13 cellular contexts compared by ENCODE assay signal in the genomic region with DNA sequence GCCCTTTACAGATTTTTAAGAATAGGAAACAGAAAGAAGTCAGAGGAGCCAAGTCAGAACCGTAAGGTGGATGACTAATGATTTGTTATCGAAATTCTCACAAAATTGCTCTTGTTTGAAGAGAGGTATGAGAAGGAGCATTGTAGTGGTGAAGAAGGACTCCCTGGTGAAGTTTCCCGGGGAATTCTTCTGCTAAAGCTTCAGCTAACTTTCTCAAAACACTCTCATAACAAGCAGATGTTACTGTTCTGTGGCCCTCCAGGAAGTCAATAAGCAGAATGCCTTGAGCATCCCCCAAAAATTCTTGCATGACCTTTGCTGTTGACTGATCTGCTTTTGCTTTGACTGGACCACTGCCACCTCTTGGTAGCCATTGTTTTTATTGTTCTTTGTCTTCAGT.
DNase-seq lines count a peak whose midpoint lies in the region; ATAC-seq and TF ChIP-seq lines count a peak whose summit lies in the region.
"Had no signal": no experiment of that assay in that cellular context is flagged by ENCODE, and none has a peak within 500 bp of the region (broad histone marks: within the 10 kb centered on the region; RNA-seq: fewer than 3 reads in every experiment).

No MANE protein-coding gene starts in this region.

- H3K9ac ChIP-seq in endodermal cell (ENCODE audit: extremely low read depth, low read length, poor library complexity, severe bottlenecking) = no peak overlapping the region
- H3K9ac ChIP-seq in smooth muscle cell (ENCODE audit: low read depth) = no peak overlapping the region
- no peak overlapping the region for H3K9ac ChIP-seq in MM.1S (ENCODE audit: low read length)

- H3K36me3 Mint-ChIP-seq in endodermal cell (ENCODE audit: low read depth) = no peaks in the 10 kb centered on the region
- H3K36me3 Mint-ChIP-seq in T-helper 2 cell treated with Interferon-gamma antibody and Interleukin-4, amounts not matched to agents 5 μg/mL and 100 μg/mL, for 36 hours (ENCODE audit: low read depth) = no peaks in the 10 kb centered on the region

- no peaks in the 10 kb centered on the region for H3K79me2 ChIP-seq in smooth muscle cell (ENCODE audit: low read depth)
- H3K79me2 ChIP-seq in MM.1S (ENCODE audit: low read length) = no peaks in the 10 kb centered on the region

- H4K20me1 ChIP-seq in smooth muscle cell (ENCODE audit: low read depth) = no peaks in the 10 kb centered on the region
- H4K20me1 ChIP-seq in MM.1S (ENCODE audit: insufficient read depth, low read length) = no peaks in the 10 kb centered on the region

- no peak overlapping the region for H3K4me3 Mint-ChIP-seq in endodermal cell
- H3K4me3 Mint-ChIP-seq in T-helper 2 cell treated with Interferon-gamma antibody and Interleukin-4, amounts not matched to agents 5 μg/mL and 100 μg/mL, for 36 hours = no peak overlapping the region
- H3K4me3 Mint-ChIP-seq: effector memory CD8-positive, alpha-beta T cell had no signal

- no peak overlapping the region for H3K4me3 ChIP-seq in endodermal cell (ENCODE audit: low read length)
- H3K4me3 ChIP-seq in smooth muscle cell = no peak overlapping the region
- H3K4me3 ChIP-seq in MM.1S (ENCODE audit: low read length) = no peak overlapping the region
- H3K4me3 ChIP-seq: suprapubic skin had no signal

- H3K4me1 Mint-ChIP-seq in endodermal cell = no peaks in the 10 kb centered on the region
- H3K4me1 Mint-ChIP-seq in T-helper 2 cell treated with Interferon-gamma antibody and Interleukin-4, amounts not matched to agents 5 μg/mL and 100 μg/mL, for 36 hours (ENCODE audit: low read depth) = no peaks in the 10 kb centered on the region

- H3K4me2 ChIP-seq in smooth muscle cell (no peak overlapping the region), MM.1S (ENCODE audit: low read depth, low read length) (no peak overlapping the region)

- no peaks in the 10 kb centered on the region for H3K27me3 Mint-ChIP-seq in endodermal cell (ENCODE audit: insufficient read depth)
- no peaks in the 10 kb centered on the region for H3K27me3 Mint-ChIP-seq in T-helper 2 cell treated with Interferon-gamma antibody and Interleukin-4, amounts not matched to agents 5 μg/mL and 100 μg/mL, for 36 hours (ENCODE audit: low read depth)
- H3K27me3 Mint-ChIP-seq: effector memory CD8-positive, alpha-beta T cell had no signal

- no peak overlapping the region for H3K27ac Mint-ChIP-seq in endodermal cell
- no peak overlapping the region for H3K27ac Mint-ChIP-seq in T-helper 2 cell treated with Interferon-gamma antibody and Interleukin-4, amounts not matched to agents 5 μg/mL and 100 μg/mL, for 36 hours
- H3K27ac Mint-ChIP-seq: effector memory CD8-positive, alpha-beta T cell had no signal

- H3K4me1 ChIP-seq in endodermal cell (ENCODE audit: control insufficient read depth, insufficient read depth, low read length) (no peaks in the 10 kb centered on the region), smooth muscle cell (ENCODE audit: low read depth) (no peaks in the 10 kb centered on the region), MM.1S (ENCODE audit: low read length) (no peaks in the 10 kb centered on the region)
- H3K4me1 ChIP-seq: suprapubic skin had no signal

- no peaks in the 10 kb centered on the region for H3K9me2 ChIP-seq in MM.1S (replicated peaks; ENCODE audit: insufficient read depth, low read length)

- TF ChIP-seq CTCF in endodermal cell (conservative IDR thresholded peaks at IDR 0.05) (peak; percentile 13), smooth muscle cell (IDR thresholded peaks at IDR 0.05; ENCODE audit: borderline replicate concordance, insufficient read depth, poor library complexity, severe bottlenecking) (no peak), MM.1S (IDR thresholded peaks at IDR 0.05; ENCODE audit: low read length) (no peak)

- H3K9me3 Mint-ChIP-seq in endodermal cell = no peaks in the 10 kb centered on the region
- peaks cover 2% of the 10 kb centered on the region for H3K9me3 Mint-ChIP-seq in T-helper 2 cell treated with Interferon-gamma antibody and Interleukin-4, amounts not matched to agents 5 μg/mL and 100 μg/mL, for 36 hours

- H3K27ac ChIP-seq in endodermal cell (ENCODE audit: low read depth, low read length) = no peak overlapping the region
- peak overlapping the region; percentile 97 for H3K27ac ChIP-seq in smooth muscle cell (ENCODE audit: low read depth)
- H3K27ac ChIP-seq in MM.1S (ENCODE audit: low read length) = no peak overlapping the region
- H3K27ac ChIP-seq: RWPE1, suprapubic skin had no signal

- peak; percentile 40 for ATAC-seq in HG03575 (IDR thresholded peaks at IDR 0.05; ENCODE audit: extremely low read depth, insufficient number of reproducible peaks, low FRiP score, unreplicated experiment)
- ATAC-seq: effector memory CD8-positive, alpha-beta T cell had no signal

- H3F3A ChIP-seq in smooth muscle cell (ENCODE audit: low read depth) (peaks cover 3% of the 10 kb centered on the region), MM.1S (ENCODE audit: insufficient read depth, low read length) (no peaks in the 10 kb centered on the region)

- DNase-seq in DMS 273 (lab: John Stamatoyannopoulos, UW; ENCODE audit: unreplicated experiment) = peak; percentile 14
- no peak for DNase-seq in DMS 273 treated with DMSO at 0.1 percent for 48 hours (lab: John Stamatoyannopoulos, UW)
- DNase-seq in endodermal cell = no peak
- no peak for DNase-seq in smooth muscle cell (lab: John Stamatoyannopoulos, UW; ENCODE audit: unreplicated experiment)
- no peak for DNase-seq in T-helper 2 cell treated with Interferon-gamma antibody and Interleukin-4, amounts not matched to agents 5 μg/mL and 100 μg/mL, for 36 hours (ENCODE audit: low spot score)
- DNase-seq in posterior cingulate gyrus = no peak
- DNase-seq in MM.1S = no peak
- DNase-seq: DND-41; effector memory CD8-positive, alpha-beta T cell; hippocampal formation had no signal

- no peaks in the 10 kb centered on the region for H3K36me3 ChIP-seq in endodermal cell (ENCODE audit: control insufficient read depth, insufficient read depth, low read length)
- H3K36me3 ChIP-seq in smooth muscle cell (ENCODE audit: low read depth) = no peaks in the 10 kb centered on the region
- H3K36me3 ChIP-seq in MM.1S (replicated peaks; ENCODE audit: insufficient read depth, low read length) = no peaks in the 10 kb centered on the region
- H3K36me3 ChIP-seq: suprapubic skin had no signal

- H3K27me3 ChIP-seq in endodermal cell (ENCODE audit: control insufficient read depth, insufficient read depth, low read length, poor library complexity, severe bottlenecking) (no peaks in the 10 kb centered on the region), smooth muscle cell (ENCODE audit: low read depth) (no peaks in the 10 kb centered on the region), MM.1S (replicated peaks; ENCODE audit: insufficient read depth, low read length) (no peaks in the 10 kb centered on the region)
- H3K27me3 ChIP-seq: suprapubic skin had no signal

- H3K9me3 ChIP-seq in endodermal cell (ENCODE audit: control insufficient read depth, low read length) (no peaks in the 10 kb centered on the region), smooth muscle cell (replicated peaks; ENCODE audit: low read depth) (no peaks in the 10 kb centered on the region), MM.1S (replicated peaks; ENCODE audit: insufficient read depth, low read length) (no peaks in the 10 kb centered on the region)
- H3K9me3 ChIP-seq: suprapubic skin had no signal

- H2AFZ ChIP-seq in smooth muscle cell (ENCODE audit: low read depth) (no peak overlapping the region), MM.1S (ENCODE audit: low read length) (no peak overlapping the region)

- intact Hi-C loops in posterior cingulate gyrus (cut with DNase I) = no loop called here

- 80 to 91% methylated on average over 1 to 3 of the region's 3 CpGs for WGBS in endodermal cell (ENCODE audit: insufficient coverage in 1 of 2, insufficient read length in 1 of 2), 2 experiments
- 66% methylated on average over 3 of the region's 3 CpGs for WGBS in smooth muscle cell (ENCODE audit: low lambda C conversion rate)
